In genomic region chr1:91754348-91754747, GRCh38 we compare ENCODE assay signal across 10 cellular contexts.
DNase-seq lines count a peak whose midpoint lies in the region; ATAC-seq and TF ChIP-seq lines count a peak whose summit lies in the region.
"Had no signal": no experiment of that assay in that cellular context is flagged by ENCODE, and none has a peak within 500 bp of the region (broad histone marks: within the 10 kb centered on the region; RNA-seq: fewer than 3 reads in every experiment).

No MANE protein-coding gene starts in this region.

- intact Hi-C loops in Caco-2 (cut with micrococcal nuclease; ENCODE audit: unreplicated experiment): no loop called here
- intact Hi-C loops in spleen (cut with DNase I; ENCODE audit: low total_unique reads): no loop called here

- H3K4me3 ChIP-seq in cardiac fibroblast (replicated peaks in 1 of 2; ENCODE audit: low read depth in 2 of 2, low read length in 2 of 2) (no peak overlapping the region), Caco-2 (ENCODE audit: low read depth, low read length) (no peak overlapping the region), spleen (no peak overlapping the region)

- H3K27ac ChIP-seq in spleen: peak overlapping the region in 1 of 8 donors; percentile 32
- H3K27ac ChIP-seq: C4-2B had no signal

- POLR2A ChIA-PET in Caco-2 (lab: Charles Lee): no interaction called here

- no peaks in the 10 kb centered on the region for H3K36me3 ChIP-seq in Caco-2 (ENCODE audit: control insufficient read depth, insufficient read depth, low read length)
- H3K36me3 ChIP-seq in spleen: peaks cover 0 to 25% (median 3%) of the 10 kb centered on the region in 6 donors

- whole genome bisulfite sequencing in spleen, 5 donors: 54 to 69% (median 59%) methylated on average over 3 of the region's 3 CpGs

- CTCF ChIA-PET in Caco-2 (lab: Charles Lee): no interaction called here

- TF ChIP-seq POLR2A in spleen (IDR thresholded peaks at IDR 0.05): no peak

- no peaks in the 10 kb centered on the region for H3K27me3 Mint-ChIP-seq in Caco-2 (ENCODE audit: insufficient read depth, unreplicated experiment)

- DNase-seq in activated T-cell treated with anti-CD3 and anti-CD28 coated beads for 48 hours (ENCODE audit: low read depth): peak; percentile 40
- no peak for DNase-seq in activated T-cell treated with anti-CD3 and anti-CD28 coated beads, Interleukin-2, amount 50 U/mL, for 1 hour
- peak; percentile 35 to 56 for DNase-seq in cardiac fibroblast (ENCODE audit: low read depth in 2 of 2)
- DNase-seq in stimulated activated CD8-positive, alpha-beta memory T cell treated with anti-CD3 and anti-CD28 coated beads, Interleukin-4, amount 100 ng/mL, for 24 hours (ENCODE audit: low read depth): peak; percentile 25
- no peak for DNase-seq in Caco-2
- no peak for DNase-seq in spleen
- DNase-seq: left cardiac atrium had no signal

- H3K27me3 ChIP-seq in Caco-2 (replicated peaks; ENCODE audit: control insufficient read depth, insufficient read depth, low read length) (no peaks in the 10 kb centered on the region), spleen (replicated peaks in 1 of 7) (no peaks in the 10 kb centered on the region)

- peak; percentile 69 for ATAC-seq in HG03432 (IDR thresholded peaks at IDR 0.05; ENCODE audit: unreplicated experiment)
- ATAC-seq in GM21515 (IDR thresholded peaks at IDR 0.05; ENCODE audit: unreplicated experiment): no peak

- no TSS peak for BruUV-seq in Caco-2 (replicated peaks; lab: Mats Ljungman, UMichigan)

- TF ChIP-seq CTCF in cardiac fibroblast (IDR thresholded peaks at IDR 0.05; ENCODE audit: low read depth, low read length): no peak
- no peak for TF ChIP-seq CTCF in Caco-2 (IDR thresholded peaks at IDR 0.05; ENCODE audit: insufficient read depth in 1 of 2, low read depth in 1 of 2, low read length in 1 of 2, severe bottlenecking in 1 of 2, unreplicated experiment in 1 of 2)
- no peak for TF ChIP-seq CTCF in spleen (IDR thresholded peaks at IDR 0.05 in 8 of 11, conservative IDR thresholded peaks at IDR 0.05 in 3 of 11)

- H3K4me3 Mint-ChIP-seq in Caco-2 (ENCODE audit: unreplicated experiment): no peak overlapping the region

- H3K4me1 Mint-ChIP-seq in Caco-2 (ENCODE audit: low read depth, unreplicated experiment): no peaks in the 10 kb centered on the region

- no peak overlapping the region for H3K27ac Mint-ChIP-seq in Caco-2 (ENCODE audit: unreplicated experiment)

- no peaks in the 10 kb centered on the region for H3K9me3 Mint-ChIP-seq in Caco-2 (ENCODE audit: unreplicated experiment)

- H3K9me3 ChIP-seq in Caco-2 (no peaks in the 10 kb centered on the region), spleen (no peaks in the 10 kb centered on the region)

- H3K4me1 ChIP-seq in Caco-2 (no peaks in the 10 kb centered on the region), spleen (peaks cover 7 to 73% (median 31%) of the 10 kb centered on the region in 6 donors)

- H3K36me3 Mint-ChIP-seq in Caco-2 (ENCODE audit: insufficient read depth, unreplicated experiment): peaks cover 6% of the 10 kb centered on the region

Comparison
In these comparisons a context has a peak if more than half of its experiments do, and no peak if none do; other contexts are left out.
1. DNase-seq: peak in activated T-cell treated with anti-CD3 and anti-CD28 coated beads for 48 hours (single experiment), cardiac fibroblast (2 of 2) and stimulated activated CD8-positive, alpha-beta memory T cell treated with anti-CD3 and anti-CD28 coated beads, Interleukin-4, amount 100 ng/mL, for 24 hours (single experiment); none in activated T-cell treated with anti-CD3 and anti-CD28 coated beads, Interleukin-2, amount 50 U/mL, for 1 hour (single experiment), Caco-2 (0 of 2) and spleen (single experiment).